In the genomic region with DNA sequence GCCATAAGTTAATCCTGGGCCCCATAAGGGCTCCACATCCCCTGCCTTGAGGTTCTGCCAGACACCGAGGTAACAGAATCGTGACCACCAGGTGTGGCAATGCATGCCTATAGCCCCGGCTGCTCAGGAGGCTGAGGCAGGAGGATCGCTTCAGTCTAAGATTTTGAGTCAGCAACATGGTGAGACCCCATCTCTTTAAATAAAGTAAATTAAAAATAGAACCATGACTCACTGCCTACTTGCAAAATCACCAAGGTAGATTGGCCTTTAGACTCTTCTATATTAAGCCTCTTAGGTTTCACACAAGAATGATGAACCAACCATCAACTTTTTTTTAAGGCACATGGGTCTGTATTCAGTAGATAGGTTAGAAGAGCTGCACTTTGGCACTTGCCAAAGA, we compare ENCODE assay signal across 1 cellular context.
TF ChIP-seq lines count a peak whose summit lies in the region.

No MANE protein-coding gene starts in this region.

TF ChIP-seq in GM12878, 131 proteins besides CTCF, POLR2A, EP300 and RAD21:
- TF ChIP-seq, protein P1, sequence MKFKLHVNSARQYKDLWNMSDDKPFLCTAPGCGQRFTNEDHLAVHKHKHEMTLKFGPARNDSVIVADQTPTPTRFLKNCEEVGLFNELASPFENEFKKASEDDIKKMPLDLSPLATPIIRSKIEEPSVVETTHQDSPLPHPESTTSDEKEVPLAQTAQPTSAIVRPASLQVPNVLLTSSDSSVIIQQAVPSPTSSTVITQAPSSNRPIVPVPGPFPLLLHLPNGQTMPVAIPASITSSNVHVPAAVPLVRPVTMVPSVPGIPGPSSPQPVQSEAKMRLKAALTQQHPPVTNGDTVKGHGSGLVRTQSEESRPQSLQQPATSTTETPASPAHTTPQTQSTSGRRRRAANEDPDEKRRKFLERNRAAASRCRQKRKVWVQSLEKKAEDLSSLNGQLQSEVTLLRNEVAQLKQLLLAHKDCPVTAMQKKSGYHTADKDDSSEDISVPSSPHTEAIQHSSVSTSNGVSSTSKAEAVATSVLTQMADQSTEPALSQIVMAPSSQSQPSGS (IDR thresholded peaks at IDR 0.05; ENCODE audit: low read length): peak; percentile 37; the same call in 1 of the 2 replicates
- TF ChIP-seq ATF7 (IDR thresholded peaks at IDR 0.05; ENCODE audit: low read depth) (peak; percentile 48), MEF2B (IDR thresholded peaks at IDR 0.05; ENCODE audit: partially characterized antibody, poor library complexity, severe bottlenecking) (peak; percentile 67), JUNB (IDR thresholded peaks at IDR 0.05) (peak; percentile 63), TARDBP (IDR thresholded peaks at IDR 0.05; ENCODE audit: borderline replicate concordance) (no peak), RAD51 (IDR thresholded peaks at IDR 0.05) (peak; percentile 26; the same call in 1 of the 2 replicates), MEF2A (IDR thresholded peaks at IDR 0.05; ENCODE audit: insufficient read depth, low read depth, low read length) (peak; percentile 76; the same call in 1 of the 2 replicates), RUNX3 (IDR thresholded peaks at IDR 0.05; ENCODE audit: low read length) (peak; percentile 32)
- TF ChIP-seq, protein P2, sequence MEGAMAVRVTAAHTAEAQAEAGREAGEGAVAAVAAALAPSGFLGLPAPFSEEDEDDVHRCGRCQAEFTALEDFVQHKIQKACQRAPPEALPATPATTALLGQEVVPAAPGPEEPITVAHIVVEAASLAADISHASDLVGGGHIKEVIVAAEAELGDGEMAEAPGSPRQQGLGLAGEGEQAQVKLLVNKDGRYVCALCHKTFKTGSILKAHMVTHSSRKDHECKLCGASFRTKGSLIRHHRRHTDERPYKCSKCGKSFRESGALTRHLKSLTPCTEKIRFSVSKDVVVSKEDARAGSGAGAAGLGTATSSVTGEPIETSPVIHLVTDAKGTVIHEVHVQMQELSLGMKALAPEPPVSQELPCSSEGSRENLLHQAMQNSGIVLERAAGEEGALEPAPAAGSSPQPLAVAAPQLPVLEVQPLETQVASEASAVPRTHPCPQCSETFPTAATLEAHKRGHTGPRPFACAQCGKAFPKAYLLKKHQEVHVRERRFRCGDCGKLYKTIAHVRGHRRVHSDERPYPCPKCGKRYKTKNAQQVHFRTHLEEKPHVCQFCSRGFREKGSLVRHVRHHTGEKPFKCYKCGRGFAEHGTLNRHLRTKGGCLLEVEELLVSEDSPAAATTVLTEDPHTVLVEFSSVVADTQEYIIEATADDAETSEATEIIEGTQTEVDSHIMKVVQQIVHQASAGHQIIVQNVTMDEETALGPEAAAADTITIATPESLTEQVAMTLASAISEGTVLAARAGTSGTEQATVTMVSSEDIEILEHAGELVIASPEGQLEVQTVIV (IDR thresholded peaks at IDR 0.05; ENCODE audit: borderline replicate concordance, partially characterized antibody): no peak
